ENCODE assay signal across 8 cellular contexts in the genomic region with DNA sequence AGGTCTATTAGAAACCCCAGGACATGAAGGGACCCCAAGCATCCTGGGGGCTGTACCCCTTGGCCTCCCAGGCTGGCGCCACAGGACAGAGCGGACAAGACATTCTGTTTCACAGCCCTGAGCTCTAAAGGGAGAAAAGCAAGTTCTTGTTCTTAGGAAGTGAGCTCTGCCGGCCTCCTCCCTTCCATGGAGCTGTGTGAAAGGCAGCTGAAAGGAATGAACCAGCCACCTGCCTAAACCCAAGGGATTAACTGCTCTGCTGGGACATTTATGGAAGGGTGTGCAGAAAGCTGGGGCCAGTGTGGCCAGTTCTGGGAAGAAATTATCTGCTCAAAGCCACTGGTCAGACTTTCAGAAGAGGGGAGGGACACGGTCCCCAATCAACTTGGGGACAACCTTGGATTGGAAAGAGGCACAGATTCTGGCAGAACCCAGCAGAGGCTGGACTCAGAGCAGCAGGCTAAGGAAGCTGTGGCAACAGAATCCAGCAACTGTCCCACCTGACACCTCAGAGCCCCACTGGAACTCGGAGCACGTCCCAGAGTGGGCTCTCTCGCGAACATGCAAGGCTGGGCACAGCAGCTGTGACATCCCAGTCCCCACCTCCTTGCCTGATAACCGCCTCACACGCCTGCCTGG. TPM values are rescaled to one million over a fixed set of nuclear protein-coding genes. Genes with fewer than 3 reads are reported as not detected.
A peak's percentile ranks its signal among the peaks of the same experiment; 100 is the strongest.
DNase-seq lines count a peak whose midpoint lies in the region; ATAC-seq, FAIRE-seq and TF ChIP-seq lines count a peak whose summit lies in the region.

No MANE protein-coding gene starts in this region.

- TF ChIP-seq CTCF in AG04450 (IDR thresholded peaks at IDR 0.05; ENCODE audit: low read depth, low read length) (no peak), keratinocyte (optimal IDR thresholded peaks at IDR 0.05 in 1 of 3, IDR thresholded peaks at IDR 0.05 in 1 of 3, conservative IDR thresholded peaks at IDR 0.05 in 1 of 3; ENCODE audit: extremely low read depth in 1 of 3, insufficient read depth in 2 of 3, low read length in 3 of 3) (no peak), GM13976 (IDR thresholded peaks at IDR 0.05; ENCODE audit: borderline replicate concordance, control extremely low read depth, extremely low read depth, insufficient read depth, missing control alignments) (no peak)

- CTCF ChIA-PET in AG04450 (lab: Charles Lee), result interaction anchor here (0.6 to 1.6 kb wide), 4 partner anchors 45 to 46 kb away, joined by 3 to 5 read pairs (median 4); partner anchors contain the start of genes NOL9 and TAS1R1

- peak overlapping the region; percentile 96 for H3K27ac ChIP-seq in AG04450 (ENCODE audit: low read depth, low read length)
- H3K27ac ChIP-seq in adipose tissue (ENCODE audit: low read depth, low read length), result peak overlapping the region; percentile 5
- H3K27ac ChIP-seq in keratinocyte (ENCODE audit: control insufficient read depth, insufficient read depth, low read length), result peak overlapping the region; percentile 100
- H3K27ac ChIP-seq in subcutaneous abdominal adipose tissue (ENCODE audit: low read depth, low read length), result peak overlapping the region; percentile 100

- peak overlapping the region; percentile 100 for H3K4me2 ChIP-seq in keratinocyte (ENCODE audit: control insufficient read depth, extremely low read depth, insufficient read depth, low read depth, low read length)

- no peak overlapping the region for H2AFZ ChIP-seq in keratinocyte (ENCODE audit: control insufficient read depth, low read length)

- in situ Hi-C loops in GM13976 (cut with MboI; ENCODE audit: low sequenced_read_pairs, unreplicated experiment), result no loop called here

- peak; percentile 14 for ATAC-seq in HG02610 (IDR thresholded peaks at IDR 0.05; ENCODE audit: unreplicated experiment)

- no peak for FAIRE-seq in keratinocyte (lab: Jason Lieb, UNC)

- H3K4me1 ChIP-seq in keratinocyte (ENCODE audit: control insufficient read depth, extremely low read depth, insufficient read depth, low read length) (peaks cover 50% of the 10 kb centered on the region), subcutaneous abdominal adipose tissue (ENCODE audit: control insufficient read depth in 5 of 5, insufficient read depth in 5 of 5, low read length in 5 of 5) (peaks cover 19 to 91% (median 71%) of the 10 kb centered on the region in 5 donors)

- peaks cover 69% of the 10 kb centered on the region for H3K79me2 ChIP-seq in keratinocyte (ENCODE audit: control insufficient read depth, insufficient read depth, low read length)

- peaks cover 6% of the 10 kb centered on the region for H3K9me1 ChIP-seq in keratinocyte (ENCODE audit: control insufficient read depth, extremely low read depth, insufficient read depth, low read length)

- dilution Hi-C loops in keratinocyte (cut with MboI; ENCODE audit: extremely low pct_ligation_motif_present, low sequenced_read_pairs), result no loop called here

- no peaks in the 10 kb centered on the region for H3K27me3 ChIP-seq in AG04450 (ENCODE audit: control insufficient read depth, insufficient read depth, low read length)
- no peaks in the 10 kb centered on the region for H3K27me3 ChIP-seq in keratinocyte (ENCODE audit: control insufficient read depth, extremely low read depth, insufficient read depth, low read length)
- no peaks in the 10 kb centered on the region for H3K27me3 ChIP-seq in subcutaneous abdominal adipose tissue (ENCODE audit: control insufficient read depth in 5 of 5, insufficient read depth in 4 of 5, low read length in 5 of 5)

- peak overlapping the region; percentile 98 for H3K4me3 ChIP-seq in AG04450 (ENCODE audit: low read depth, low read length)
- peak overlapping the region; percentile 97 to 100 (median 99) for H3K4me3 ChIP-seq in keratinocyte (ENCODE audit: control insufficient read depth in 2 of 3, extremely low read depth in 1 of 3, insufficient read depth in 2 of 3, low read depth in 1 of 3, low read length in 3 of 3)
- H3K4me3 ChIP-seq in subcutaneous abdominal adipose tissue (ENCODE audit: low read depth in 1 of 5, low read length in 5 of 5), result peak overlapping the region; percentile 93 to 99 (median 96)

- POLR2A ChIA-PET in AG04450 (lab: Yijun Ruan, JAX), result interaction anchor here (0.9 to 1.0 kb wide), 2 partner anchors 11 to 21 kb away, joined by 4 to 5 read pairs; partner anchors contain the start of gene ZBTB48

- DNase-seq in AG04450 (ENCODE audit: low read depth, low spot score), result no peak
- DNase-seq in keratinocyte (ENCODE audit: low read depth, low spot score), result no peak
- DNase-seq in central memory CD4-positive, alpha-beta T cell, result no peak
- no peak for DNase-seq in GM13976 (ENCODE audit: low spot score)
- no peak for DNase-seq in GF-D8 (lab: John Stamatoyannopoulos, UW)

- WGBS in adipose tissue, 3 donors, result 12 to 15% (median 12%) methylated on average over 10 of the region's 10 CpGs

- H3K36me3 ChIP-seq in keratinocyte (ENCODE audit: control insufficient read depth in 2 of 2, extremely low read depth in 1 of 2, insufficient read depth in 2 of 2, low read length in 2 of 2) (peaks cover 27 to 41% of the 10 kb centered on the region in 2 experiments), subcutaneous abdominal adipose tissue (ENCODE audit: control insufficient read depth in 5 of 5, insufficient read depth in 5 of 5, low read length in 5 of 5) (peaks cover 0 to 39% (median 29%) of the 10 kb centered on the region in 5 donors)

- peaks cover 47% of the 10 kb centered on the region for H4K20me1 ChIP-seq in keratinocyte (ENCODE audit: control insufficient read depth, extremely low read depth, insufficient read depth, low read length)

- H3K9ac ChIP-seq in keratinocyte (ENCODE audit: control insufficient read depth, extremely low read depth, insufficient read depth, low read length), result peak overlapping the region; percentile 100
- peak overlapping the region; percentile 85 to 99 (median 98) for H3K9ac ChIP-seq in subcutaneous abdominal adipose tissue (ENCODE audit: low read length in 5 of 5)

- H3K9me3 ChIP-seq in AG04450 (ENCODE audit: control insufficient read depth, insufficient read depth, low read length) (no peaks in the 10 kb centered on the region; the same call in 1 of the 2 replicates), keratinocyte (ENCODE audit: control insufficient read depth, low read depth, low read length) (no peaks in the 10 kb centered on the region), subcutaneous abdominal adipose tissue (ENCODE audit: control insufficient read depth in 5 of 5, low read length in 5 of 5) (no peaks in the 10 kb centered on the region)

RNA-seq across cellular contexts. Expression of gene KLHL21, which starts 2.1 kb away (rescaled TPM):
- polyA plus RNA-seq in AG04450 (2011; rRNA removed) (11.7 and 12.8 TPM in 2 replicates), adipose tissue (10 to 100 TPM; 14.5 to 39.0 (median 30.2) TPM), keratinocyte (24.8 to 51.0 TPM (median 32.8 TPM) in 3 replicates)
- polyA minus RNA-seq in AG04450 (2011; rRNA and poly(A)+ RNA removed), result 15.6 and 16.0 TPM in 2 replicates
- polyA plus RNA-seq in keratinocyte (2011; ENCODE audit: low read depth), result 40.9 TPM
- 21.0 and 28.6 TPM in 2 replicates for polyA plus RNA-seq in keratinocyte (2011; cell fraction: cytosol; rRNA removed)
- polyA plus RNA-seq in keratinocyte (2011; cell fraction: nucleus; rRNA removed), result 92.1 and 94.8 TPM in 2 replicates
- 61.1 and 71.4 TPM in 2 replicates for polyA plus RNA-seq in keratinocyte (2012; ENCODE audit: low replicate concordance)
- 45.2 to 103 TPM (median 54.5 TPM) in 3 replicates for polyA minus RNA-seq in keratinocyte
- 99.4 TPM for polyA minus RNA-seq in keratinocyte (2011; cell fraction: cytosol; rRNA and poly(A)+ RNA removed)
- 96.4 and 111 TPM in 2 replicates for polyA minus RNA-seq in keratinocyte (2011; cell fraction: nucleus; rRNA and poly(A)+ RNA removed)

RNA-seq across cellular contexts. Expression of gene PHF13, which starts 13.0 kb away (rescaled TPM):
- polyA plus RNA-seq in AG04450 (2011; rRNA removed) (11.1 and 11.6 TPM in 2 replicates), adipose tissue (10 to 100 TPM in 2 of 3 donors, 1 to 10 TPM in 1; 5.2 to 13.3 (median 11.1) TPM), keratinocyte (2.4 to 8.3 TPM (median 4.5 TPM) in 3 replicates)
- 9.4 and 9.9 TPM in 2 replicates for polyA minus RNA-seq in AG04450 (2011; rRNA and poly(A)+ RNA removed)
- polyA plus RNA-seq in keratinocyte (2011; ENCODE audit: low read depth), result 5.5 TPM
- 4.1 and 4.2 TPM in 2 replicates for polyA plus RNA-seq in keratinocyte (2011; cell fraction: cytosol; rRNA removed)
- polyA plus RNA-seq in keratinocyte (2011; cell fraction: nucleus; rRNA removed), result 13.6 and 13.9 TPM in 2 replicates
- 9.5 and 18.7 TPM in 2 replicates for polyA plus RNA-seq in keratinocyte (2012; ENCODE audit: low replicate concordance)
- polyA minus RNA-seq in keratinocyte, result 2.9 to 4.9 TPM (median 4.6 TPM) in 3 replicates
- polyA minus RNA-seq in keratinocyte (2011; cell fraction: cytosol; rRNA and poly(A)+ RNA removed), result 3.1 TPM
- polyA minus RNA-seq in keratinocyte (2011; cell fraction: nucleus; rRNA and poly(A)+ RNA removed), result 5.7 and 7.1 TPM in 2 replicates

RNA-seq across cellular contexts. Expression of gene ZBTB48, which starts 20.7 kb away (rescaled TPM):
- 7.5 and 8.8 TPM in 2 replicates for polyA plus RNA-seq in AG04450 (2011; rRNA removed)
- 16.8 and 26.3 TPM in 2 replicates for polyA minus RNA-seq in AG04450 (2011; rRNA and poly(A)+ RNA removed)
- 10 to 100 TPM; 19.0 to 31.4 (median 19.3) TPM for polyA plus RNA-seq in adipose tissue
- 9.7 to 21.1 TPM (median 10.9 TPM) in 3 replicates for polyA plus RNA-seq in keratinocyte
- 13.1 TPM for polyA plus RNA-seq in keratinocyte (2011; ENCODE audit: low read depth)
- 5.6 and 9.2 TPM in 2 replicates for polyA plus RNA-seq in keratinocyte (2011; cell fraction: cytosol; rRNA removed)
- 28.2 and 30.9 TPM in 2 replicates for polyA plus RNA-seq in keratinocyte (2011; cell fraction: nucleus; rRNA removed)
- 11.5 and 12.6 TPM in 2 replicates for polyA plus RNA-seq in keratinocyte (2012; ENCODE audit: low replicate concordance)
- 12.6 to 19.0 TPM (median 16.8 TPM) in 3 replicates for polyA minus RNA-seq in keratinocyte
- 25.7 TPM for polyA minus RNA-seq in keratinocyte (2011; cell fraction: cytosol; rRNA and poly(A)+ RNA removed)
- polyA minus RNA-seq in keratinocyte (2011; cell fraction: nucleus; rRNA and poly(A)+ RNA removed), result 17.1 and 28.2 TPM in 2 replicates

RNA-seq across cellular contexts. Expression of gene THAP3, which starts 24.1 kb away (rescaled TPM):
- 7.8 and 8.8 TPM in 2 replicates for polyA plus RNA-seq in AG04450 (2011; rRNA removed)
- 6.4 and 11.6 TPM in 2 replicates for polyA minus RNA-seq in AG04450 (2011; rRNA and poly(A)+ RNA removed)
- polyA plus RNA-seq in adipose tissue, result 10 to 100 TPM; 17.8 to 20.8 (median 20.1) TPM
- polyA plus RNA-seq in keratinocyte, result 5.1 to 6.0 TPM (median 5.1 TPM) in 3 replicates
- 8.6 TPM for polyA plus RNA-seq in keratinocyte (2011; ENCODE audit: low read depth)
- polyA plus RNA-seq in keratinocyte (2011; cell fraction: cytosol; rRNA removed), result 2.8 and 4.3 TPM in 2 replicates
- polyA plus RNA-seq in keratinocyte (2011; cell fraction: nucleus; rRNA removed), result 6.3 and 7.6 TPM in 2 replicates
- polyA plus RNA-seq in keratinocyte (2012; ENCODE audit: low replicate concordance), result 7.3 and 9.8 TPM in 2 replicates
- 2.4 to 17.0 TPM (median 3.1 TPM) in 3 replicates for polyA minus RNA-seq in keratinocyte
- polyA minus RNA-seq in keratinocyte (2011; cell fraction: cytosol; rRNA and poly(A)+ RNA removed), result 7.3 TPM
- 1.8 and 3.2 TPM in 2 replicates for polyA minus RNA-seq in keratinocyte (2011; cell fraction: nucleus; rRNA and poly(A)+ RNA removed)

RNA-seq across cellular contexts. Expression of gene TAS1R1, which starts 45.4 kb away (rescaled TPM):
- polyA plus RNA-seq in AG04450 (2011; rRNA removed) (0.05 TPM in 2 replicates), adipose tissue (under 1 TPM in 1 of 3 donors, not detected in 2; 0.12 TPM), keratinocyte (not detected in 3 replicates)
- not detected in 2 replicates for polyA minus RNA-seq in AG04450 (2011; rRNA and poly(A)+ RNA removed)
- polyA plus RNA-seq in keratinocyte (2011; ENCODE audit: low read depth), result not detected
- polyA plus RNA-seq in keratinocyte (2011; cell fraction: cytosol; rRNA removed), result not detected in 2 replicates
- not detected in 2 replicates for polyA plus RNA-seq in keratinocyte (2011; cell fraction: nucleus; rRNA removed)
- 0.17 TPM in 1 of 2 replicates, not detected in the other for polyA plus RNA-seq in keratinocyte (2012; ENCODE audit: low replicate concordance)
- polyA minus RNA-seq in keratinocyte, result not detected in 3 replicates
- polyA minus RNA-seq in keratinocyte (2011; cell fraction: cytosol; rRNA and poly(A)+ RNA removed), result not detected
- not detected in 2 replicates for polyA minus RNA-seq in keratinocyte (2011; cell fraction: nucleus; rRNA and poly(A)+ RNA removed)

Comparison
In these comparisons a context has a peak if more than half of its experiments do, and no peak if none do; other contexts are left out.
1. H3K27ac ChIP-seq: peak in every context shown above with its lines; median percentile 100 in keratinocyte; 100 in subcutaneous abdominal adipose tissue; 96 in AG04450; 5 in adipose tissue.